Comparison of ENCODE assay signal across 1 cellular context in genomic region chr2:171237754-171238505, GRCh38.
TF ChIP-seq lines count a peak whose summit lies in the region.

No MANE protein-coding gene starts in this region.

TF ChIP-seq in H1, 55 proteins besides CTCF, POLR2A, EP300 and RAD21 (continued from another document):
- TF ChIP-seq GTF2F1 (IDR thresholded peaks at IDR 0.05; ENCODE audit: borderline replicate concordance, low read depth, low read length): no peak
- TF ChIP-seq SRF (IDR thresholded peaks at IDR 0.05; ENCODE audit: low read depth, low read length): no peak
- no peak for TF ChIP-seq SIN3A (conservative IDR thresholded peaks at IDR 0.05 in 1 of 2, IDR thresholded peaks at IDR 0.05 in 1 of 2; ENCODE audit: low read depth in 1 of 2, low read length in 2 of 2)
- no peak for TF ChIP-seq POLR2AphosphoS5 (IDR thresholded peaks at IDR 0.05; ENCODE audit: low read depth, low read length)
- TF ChIP-seq EGR1 (IDR thresholded peaks at IDR 0.05; ENCODE audit: borderline replicate concordance, low read depth, low read length): no peak
- TF ChIP-seq EZH2 (IDR thresholded peaks at IDR 0.05; ENCODE audit: low read depth, low read length, severe bottlenecking): no peak
- no peak for TF ChIP-seq FOSL1 (IDR thresholded peaks at IDR 0.05; ENCODE audit: insufficient read depth, low read depth, low read length)
- no peak for TF ChIP-seq RFX5 (IDR thresholded peaks at IDR 0.05; ENCODE audit: borderline replicate concordance, low read depth, low read length)
- no peak for TF ChIP-seq PHF8 (conservative IDR thresholded peaks at IDR 0.05; ENCODE audit: low read depth, low read length)
- no peak for TF ChIP-seq GABPA (IDR thresholded peaks at IDR 0.05; ENCODE audit: borderline replicate concordance, insufficient read depth, low read length)
- no peak for TF ChIP-seq SUZ12 (IDR thresholded peaks at IDR 0.05; ENCODE audit: low read length)
- TF ChIP-seq HDAC2 (IDR thresholded peaks at IDR 0.05; ENCODE audit: borderline replicate concordance in 1 of 2, low read depth in 2 of 2, low read length in 2 of 2): no peak
TF ChIP-seq in H1: peak in this region for 0.
